10 cellular contexts compared by ENCODE assay signal in the genomic region with DNA sequence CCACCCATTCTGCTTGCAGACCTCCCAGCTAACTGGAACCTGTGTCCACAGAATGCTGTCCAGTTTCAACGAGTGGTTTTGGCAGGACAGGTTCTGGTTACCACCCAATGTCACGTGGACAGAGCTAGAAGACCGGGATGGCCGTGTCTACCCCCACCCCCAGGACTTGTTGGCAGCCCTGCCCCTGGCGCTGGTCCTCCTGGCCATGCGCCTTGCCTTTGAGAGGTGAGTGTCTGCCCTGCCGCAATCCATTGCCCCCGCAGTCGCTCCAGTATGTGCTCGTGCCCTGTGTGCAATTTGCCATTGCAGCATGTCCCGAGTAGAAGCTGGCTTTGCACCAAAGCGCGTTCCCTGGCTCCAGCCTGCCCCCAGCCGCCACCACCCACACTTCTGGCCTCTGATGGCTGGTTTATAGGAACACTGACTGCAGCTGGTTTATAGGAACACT. TPM values are rescaled to one million over a fixed set of nuclear protein-coding genes. Genes with fewer than 3 reads are reported as not detected.
DNase-seq lines count a peak whose midpoint lies in the region; ATAC-seq, FAIRE-seq and TF ChIP-seq lines count a peak whose summit lies in the region.
"Had no signal": no experiment of that assay in that cellular context is flagged by ENCODE, and none has a peak within 500 bp of the region (broad histone marks: within the 10 kb centered on the region; RNA-seq: fewer than 3 reads in every experiment).

No MANE protein-coding gene starts in this region.

- peak overlapping the region; percentile 18 for H3K27ac ChIP-seq in suprapubic skin
- H3K27ac ChIP-seq: WERI-Rb-1 had no signal

- no peaks in the 10 kb centered on the region for H3K27me3 ChIP-seq in suprapubic skin

- peaks cover 16% of the 10 kb centered on the region for H3K4me1 ChIP-seq in suprapubic skin

- TF ChIP-seq CTCF in NB4 (IDR thresholded peaks at IDR 0.05; ENCODE audit: low read depth, low read length) (no peak), suprapubic skin (IDR thresholded peaks at IDR 0.05) (no peak)

- DNase-seq in NB4 (ENCODE audit: low read depth): peak; percentile 27
- peak; percentile 27 for DNase-seq in fibroblast of gingiva (ENCODE audit: low read depth)
- peak; percentile 73 for DNase-seq in medulla oblongata (ENCODE audit: extremely low spot score)
- peak; percentile 81 to 89 for DNase-seq in suprapubic skin (ENCODE audit: low spot score in 2 of 2)
- no peak for DNase-seq in NCI-H1930 (lab: John Stamatoyannopoulos, UW)
- no peak for DNase-seq in activated T-cell treated with anti-CD3 and anti-CD28 coated beads, Interleukin-2, amount 50 U/mL, for 72 hours
- DNase-seq in H54 (ENCODE audit: insufficient read length, low spot score): no peak
- no peak for DNase-seq in stimulated activated CD4-positive, alpha-beta T cell treated with anti-CD3 and anti-CD28 coated beads, Interleukin-2, amount 100 ng/mL, for 24 hours
- DNase-seq: WERI-Rb-1 had no signal

- no peaks in the 10 kb centered on the region for H3K4me1 Mint-ChIP-seq in activated T-cell treated with anti-CD3 and anti-CD28 coated beads, Interleukin-2, amount 50 U/mL, for 72 hours (ENCODE audit: low read depth)

- ATAC-seq in activated T-cell treated with anti-CD3 and anti-CD28 coated beads, Interleukin-2, amount 50 U/mL, for 72 hours (replicated peaks in 1 of 2): no peak

- no peak for TF ChIP-seq EP300 in suprapubic skin (IDR thresholded peaks at IDR 0.05)

- no peak overlapping the region for H3K4me3 Mint-ChIP-seq in activated T-cell treated with anti-CD3 and anti-CD28 coated beads, Interleukin-2, amount 50 U/mL, for 72 hours

- H3K36me3 Mint-ChIP-seq in activated T-cell treated with anti-CD3 and anti-CD28 coated beads, Interleukin-2, amount 50 U/mL, for 72 hours (ENCODE audit: insufficient read depth in 2 of 2): peaks cover 3 to 11% of the 10 kb centered on the region in 2 donors

- 81% methylated on average over 8 of the region's 14 CpGs for WGBS in suprapubic skin

- H3K27ac Mint-ChIP-seq in activated T-cell treated with anti-CD3 and anti-CD28 coated beads, Interleukin-2, amount 50 U/mL, for 72 hours: no peak overlapping the region

- H3K36me3 ChIP-seq in suprapubic skin: peaks cover 25% of the 10 kb centered on the region

- TF ChIP-seq POLR2A in NB4 (IDR thresholded peaks at IDR 0.05; ENCODE audit: extremely low read depth, insufficient read length): no peak
- no peak for TF ChIP-seq POLR2A in suprapubic skin (IDR thresholded peaks at IDR 0.05)
- no peak for TF ChIP-seq POLR2A in H54 (IDR thresholded peaks at IDR 0.05; ENCODE audit: low read depth, low read length)

- H3K27me3 Mint-ChIP-seq in activated T-cell treated with anti-CD3 and anti-CD28 coated beads, Interleukin-2, amount 50 U/mL, for 72 hours (ENCODE audit: low read depth): no peaks in the 10 kb centered on the region

- no peaks in the 10 kb centered on the region for H3K9me3 ChIP-seq in suprapubic skin

- peaks cover 3 to 7% of the 10 kb centered on the region in 2 donors for H3K9me3 Mint-ChIP-seq in activated T-cell treated with anti-CD3 and anti-CD28 coated beads, Interleukin-2, amount 50 U/mL, for 72 hours

- no peak for FAIRE-seq in H54 (lab: Jason Lieb, UNC)
- FAIRE-seq: endothelial cell of umbilical vein had no signal

- H3K4me3 ChIP-seq in NB4 (ENCODE audit: low read depth, low read length) (no peak overlapping the region), suprapubic skin (no peak overlapping the region)

RNA-seq across cellular contexts. Expression of a gene that starts 41.9 kb away (rescaled TPM):
- 100 to 1,000 TPM in 3 of 4 donors, 10 to 100 TPM in 1; 84.6 to 132 (median 118) TPM for total RNA-seq in suprapubic skin
- 10 to 100 TPM; 23.2 to 29.5 TPM for total RNA-seq in activated T-cell treated with anti-CD3 and anti-CD28 coated beads, Interleukin-2, amount 50 U/mL, for 72 hours

RNA-seq across cellular contexts. Expression of a gene that starts 57.1 kb away (rescaled TPM):
- total RNA-seq in suprapubic skin: 10 to 100 TPM; 11.8 to 41.0 (median 22.3) TPM
- 10 to 100 TPM; 32.0 to 38.9 TPM for total RNA-seq in activated T-cell treated with anti-CD3 and anti-CD28 coated beads, Interleukin-2, amount 50 U/mL, for 72 hours

Comparison
In these comparisons a context has a peak if more than half of its experiments do, and no peak if none do; other contexts are left out.
1. DNase-seq: peak in NB4 (single experiment), fibroblast of gingiva (single experiment), medulla oblongata (single experiment) and suprapubic skin (2 of 2); none in NCI-H1930 (0 of 2), activated T-cell treated with anti-CD3 and anti-CD28 coated beads, Interleukin-2, amount 50 U/mL, for 72 hours (0 of 2), H54 (single experiment) and stimulated activated CD4-positive, alpha-beta T cell treated with anti-CD3 and anti-CD28 coated beads, Interleukin-2, amount 100 ng/mL, for 24 hours (0 of 2).